Comparison of ENCODE assay signal across 7 cellular contexts in the genomic region with DNA sequence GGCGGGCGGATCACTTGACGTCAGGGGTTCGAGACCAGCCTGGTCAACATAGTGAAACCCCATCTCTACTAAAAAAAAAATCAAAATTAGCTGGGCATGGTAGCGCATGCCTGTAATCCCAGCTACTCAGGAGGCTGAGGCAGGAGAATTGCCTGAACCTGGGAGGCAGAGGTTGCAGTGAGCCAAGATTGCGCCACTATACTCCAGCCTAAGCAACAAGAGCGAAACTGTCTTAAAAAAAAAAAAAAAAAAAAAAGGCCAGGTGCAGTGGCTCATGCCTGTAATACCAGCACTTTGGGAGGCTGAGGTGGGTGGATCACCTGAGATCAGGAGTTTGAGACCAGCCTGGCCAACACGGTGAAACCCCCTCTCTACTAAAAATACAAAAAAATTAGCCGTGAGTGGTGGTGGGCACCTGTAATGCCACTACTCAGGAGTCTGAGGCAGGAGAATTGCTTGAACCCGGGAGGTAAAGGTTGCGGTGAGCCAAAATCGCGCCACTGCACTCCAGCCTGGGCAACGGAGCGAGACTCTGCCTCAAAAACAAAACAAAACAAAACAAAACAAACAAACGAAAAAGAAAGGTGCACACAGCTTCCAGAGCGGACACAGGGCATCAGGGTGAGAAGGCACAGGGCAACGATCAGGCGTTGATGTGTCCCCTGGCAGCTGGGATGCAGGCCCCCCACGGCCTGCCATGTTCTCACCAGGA.
DNase-seq lines count a peak whose midpoint lies in the region; ATAC-seq and TF ChIP-seq lines count a peak whose summit lies in the region.
"Not testable (repeated sequence)": the region's sequence is repeated elsewhere in the genome, so short reads cannot be mapped to it uniquely, and the experiment has no call there.

No MANE protein-coding gene starts in this region.

- peak overlapping the region; percentile 74 for H3K27ac Mint-ChIP-seq in activated B cell treated with CpG ODN at 0.5 μM for 24 hours

- not testable (repeated sequence) for H4K8ac ChIP-seq in IMR-90 (ENCODE audit: low read depth in 2 of 2, low read length in 2 of 2); mesenchymal stem cell (ENCODE audit: low read length)
- peak overlapping the region; percentile 63 for H4K8ac ChIP-seq in trophoblast cell (ENCODE audit: low read depth, low read length)

- peak overlapping the region; percentile 55 for H4K12ac ChIP-seq in trophoblast cell (ENCODE audit: low read depth, low read length)

- dilution Hi-C loops in IMR-90 (cut with HindIII; ENCODE audit: low sequenced_read_pairs, unreplicated experiment): not testable (repeated sequence)

- TF ChIP-seq POLR2A in IMR-90 (IDR thresholded peaks at IDR 0.05; ENCODE audit: low read depth, low read length): not testable (repeated sequence)

- peaks cover 16% of the 10 kb centered on the region for H3K79me2 ChIP-seq in trophoblast cell (ENCODE audit: control insufficient read depth, insufficient read depth, low read length, poor library complexity)

- not testable (repeated sequence) for H3K4me3 Mint-ChIP-seq in activated B cell treated with CpG ODN at 0.5 μM for 24 hours

- H3K36me3 ChIP-seq in IMR-90 (ENCODE audit: control insufficient read depth, insufficient read depth, low read length); mesenchymal stem cell (ENCODE audit: control insufficient read depth in 1 of 2, insufficient read depth in 2 of 2, low read depth in 1 of 2, low read length in 2 of 2); trophoblast cell (ENCODE audit: control insufficient read depth in 1 of 2, insufficient read depth in 2 of 2, low read length in 2 of 2); subcutaneous abdominal adipose tissue (ENCODE audit: control insufficient read depth in 5 of 5, insufficient read depth in 5 of 5, low read length in 5 of 5): not testable (repeated sequence)

- not testable (repeated sequence) for H3K9me1 ChIP-seq in IMR-90 (ENCODE audit: insufficient read depth, low read length)

- H2AFZ ChIP-seq in IMR-90 (replicated peaks; ENCODE audit: low read length, poor library complexity); mesenchymal stem cell (ENCODE audit: low read depth, low read length); trophoblast cell (ENCODE audit: insufficient read depth, low read length, poor library complexity): not testable (repeated sequence)

- WGBS in IMR-90 (ENCODE audit: extremely low coverage in 2 of 2, insufficient read length in 1 of 2), 2 experiments: 96% methylated on average over 4 of the region's 20 CpGs; no CpG with 5 or more reads in 1 of the 2 experiments
- 95% methylated on average over 18 of the region's 20 CpGs for WGBS in mesenchymal stem cell
- WGBS in trophoblast cell (ENCODE audit: extremely low coverage, insufficient coverage, insufficient read length): no CpG with 5 or more reads among the region's 20 CpGs

- intact Hi-C loops in IMR-90 (cut with micrococcal nuclease); left ventricle myocardium superior (cut with micrococcal nuclease): not testable (repeated sequence)
- intact Hi-C loops in activated B cell treated with CpG ODN at 0.5 μM for 24 hours (cut with micrococcal nuclease): loop anchor here (1.0 to 2.0 kb wide), 4 partner anchors 8 to 67 kb away; no protein-coding TSS in a partner anchor
- intact Hi-C loops in dorsolateral prefrontal cortex (cut with DNase I): loop anchor here (2.0 kb wide), 1 partner anchor 71 kb away; no protein-coding TSS in a partner anchor

- DNase-seq in IMR-90, activated B cell treated with CpG ODN at 0.5 μM for 24 hours, dorsolateral prefrontal cortex, mesenchymal stem cell: not testable (repeated sequence)
- DNase-seq in left ventricle myocardium superior: peak; percentile 0
- peak in 1 of 2 donors; percentile 42 for DNase-seq in trophoblast cell

- not testable (repeated sequence) for H3K23ac ChIP-seq in IMR-90 (ENCODE audit: low read depth, low read length); mesenchymal stem cell (ENCODE audit: low read length in 2 of 2); trophoblast cell (ENCODE audit: low read length)

- H3K4me3 ChIP-seq in IMR-90 (ENCODE audit: insufficient read depth, low read depth, low read length); mesenchymal stem cell (ENCODE audit: insufficient read depth in 1 of 2, low read depth in 1 of 2, low read length in 2 of 2); trophoblast cell (ENCODE audit: low read depth, low read length): not testable (repeated sequence)
- H3K4me3 ChIP-seq in dorsolateral prefrontal cortex (peak overlapping the region in 30 of 59 donors; percentile 4 to 56 (median 35)), subcutaneous abdominal adipose tissue (ENCODE audit: low read depth in 1 of 5, low read length in 5 of 5) (peak overlapping the region in 1 of 5 donors; percentile 39)

- in situ Hi-C loops in IMR-90 (cut with MboI; ENCODE audit: low sequenced_read_pairs): not testable (repeated sequence)

- H4K91ac ChIP-seq in IMR-90 (ENCODE audit: insufficient read depth, low read depth, low read length) (peak overlapping the region; percentile 84; the same call in 1 of the 2 replicates), mesenchymal stem cell (ENCODE audit: low read length) (peak overlapping the region; percentile 28), trophoblast cell (ENCODE audit: low read depth, low read length) (peak overlapping the region; percentile 88)

- TF ChIP-seq RAD21 in IMR-90 (IDR thresholded peaks at IDR 0.05; ENCODE audit: low read length): not testable (repeated sequence)

- H3K4me1 Mint-ChIP-seq in activated B cell treated with CpG ODN at 0.5 μM for 24 hours: peaks cover 37% of the 10 kb centered on the region

- H4K20me1 ChIP-seq in IMR-90 (ENCODE audit: insufficient read depth, low read length): not testable (repeated sequence)

- not testable (repeated sequence) for H3K14ac ChIP-seq in IMR-90 (replicated peaks; ENCODE audit: low read depth, low read length); mesenchymal stem cell (ENCODE audit: low read length in 2 of 2)
- H3K14ac ChIP-seq in trophoblast cell (ENCODE audit: low read length): peak overlapping the region; percentile 91

- not testable (repeated sequence) for H2BK5ac ChIP-seq in IMR-90 (ENCODE audit: low read depth, low read length, poor library complexity, severe bottlenecking); mesenchymal stem cell (ENCODE audit: low read depth, low read length, poor library complexity, severe bottlenecking)
- peak overlapping the region; percentile 88 for H2BK5ac ChIP-seq in trophoblast cell (ENCODE audit: low read depth, low read length, poor library complexity)

- not testable (repeated sequence) for H3K9me3 ChIP-seq in IMR-90 (ENCODE audit: control insufficient read depth, insufficient read depth, low read length); mesenchymal stem cell (ENCODE audit: control insufficient read depth, low read length); trophoblast cell (ENCODE audit: insufficient read depth, low read depth, low read length); subcutaneous abdominal adipose tissue (ENCODE audit: control insufficient read depth in 5 of 5, low read length in 5 of 5)

- peak overlapping the region; percentile 72 for H3K4ac ChIP-seq in IMR-90 (ENCODE audit: low read depth, low read length)
- H3K4ac ChIP-seq in mesenchymal stem cell (ENCODE audit: low read depth in 1 of 2, low read length in 2 of 2): peak overlapping the region; percentile 36 to 68
- peak overlapping the region; percentile 61 for H3K4ac ChIP-seq in trophoblast cell (ENCODE audit: low read depth, low read length)

- H2AK5ac ChIP-seq in IMR-90 (ENCODE audit: low read depth, low read length) (peak overlapping the region; percentile 91), trophoblast cell (ENCODE audit: low read length) (peak overlapping the region; percentile 97)
- not testable (repeated sequence) for H2AK5ac ChIP-seq in mesenchymal stem cell (ENCODE audit: low read length, severe bottlenecking)

- not testable (repeated sequence) for ATAC-seq in IMR-90 (ENCODE audit: low read depth); activated B cell treated with CpG ODN at 0.5 μM for 24 hours (ENCODE audit: low read depth); left ventricle myocardium superior

- peak overlapping the region; percentile 22 to 85 for H2BK12ac ChIP-seq in mesenchymal stem cell (ENCODE audit: low read length in 2 of 2)
- H2BK12ac ChIP-seq in trophoblast cell (ENCODE audit: low read length): peak overlapping the region; percentile 96

- H3K9me3 Mint-ChIP-seq in activated B cell treated with CpG ODN at 0.5 μM for 24 hours: not testable (repeated sequence)

- H3K9ac ChIP-seq in IMR-90 (ENCODE audit: low read depth, low read length); mesenchymal stem cell (ENCODE audit: low read length); trophoblast cell (ENCODE audit: low read length); subcutaneous abdominal adipose tissue (ENCODE audit: low read length in 5 of 5): not testable (repeated sequence)

- not testable (repeated sequence) for BruUV-seq in IMR-90 (replicated peaks; lab: Mats Ljungman, UMichigan)

- not testable (repeated sequence) for H3K27me3 ChIP-seq in IMR-90 (ENCODE audit: control insufficient read depth, insufficient read depth, low read length); dorsolateral prefrontal cortex; mesenchymal stem cell (ENCODE audit: control insufficient read depth in 1 of 2, insufficient read depth in 1 of 2, low read length in 2 of 2); trophoblast cell (ENCODE audit: insufficient read depth, low read length); subcutaneous abdominal adipose tissue (ENCODE audit: control insufficient read depth in 5 of 5, insufficient read depth in 4 of 5, low read length in 5 of 5)

- CTCF ChIA-PET in IMR-90 (lab: Yijun Ruan, JAX): not testable (repeated sequence)
- CTCF ChIA-PET in activated B cell treated with CpG ODN at 0.5 μM for 24 hours (lab: Charles Lee): interaction anchor here (1.0 kb wide), 1 partner anchor 15 kb away, joined by 3 read pairs; no protein-coding TSS in a partner anchor

- not testable (repeated sequence) for H2BK20ac ChIP-seq in IMR-90 (ENCODE audit: low read depth, low read length)

- H2BK15ac ChIP-seq in IMR-90 (ENCODE audit: low read depth, low read length) (peak overlapping the region; percentile 47; the same call in 1 of the 3 replicates), mesenchymal stem cell (ENCODE audit: low read depth, poor library complexity, severe bottlenecking) (peak overlapping the region; percentile 56)

- not testable (repeated sequence) for H4K5ac ChIP-seq in IMR-90 (ENCODE audit: low read depth, low read length)

- H3K27me3 Mint-ChIP-seq in activated B cell treated with CpG ODN at 0.5 μM for 24 hours: not testable (repeated sequence)

- H3K56ac ChIP-seq in IMR-90 (ENCODE audit: extremely low read depth, insufficient read depth, low read length): not testable (repeated sequence)

- peak overlapping the region; percentile 70 for H2AK9ac ChIP-seq in IMR-90 (replicated peaks; ENCODE audit: low read depth, low read length, poor library complexity)

- H3K18ac ChIP-seq in IMR-90 (ENCODE audit: low read depth, low read length): not testable (repeated sequence)
- peak overlapping the region in 1 of 2 experiments; percentile 62 for H3K18ac ChIP-seq in mesenchymal stem cell (ENCODE audit: low read depth in 1 of 2, low read length in 2 of 2)
- H3K18ac ChIP-seq in trophoblast cell (ENCODE audit: low read length): peak overlapping the region; percentile 89

- not testable (repeated sequence) for H3K27ac ChIP-seq in IMR-90 (ENCODE audit: insufficient read depth, low read length); mesenchymal stem cell (ENCODE audit: low read length, poor library complexity, severe bottlenecking)
- H3K27ac ChIP-seq in dorsolateral prefrontal cortex (peak overlapping the region; percentile 89 to 100 (median 98)), trophoblast cell (ENCODE audit: low read depth, low read length) (peak overlapping the region; percentile 92), subcutaneous abdominal adipose tissue (ENCODE audit: low read depth, low read length) (peak overlapping the region; percentile 46)

- peaks cover 22% of the 10 kb centered on the region for H3K36me3 Mint-ChIP-seq in activated B cell treated with CpG ODN at 0.5 μM for 24 hours (ENCODE audit: low read depth)

- not testable (repeated sequence) for TF ChIP-seq CTCF in IMR-90 (conservative IDR thresholded peaks at IDR 0.05; ENCODE audit: low read depth, low read length); activated B cell treated with CpG ODN at 0.5 μM for 24 hours (IDR thresholded peaks at IDR 0.05); dorsolateral prefrontal cortex (IDR thresholded peaks at IDR 0.05 in 54 of 56, conservative IDR thresholded peaks at IDR 0.05 in 2 of 56; ENCODE audit: low read depth in 1 of 56, partially characterized antibody in 56 of 56)

- POLR2A ChIA-PET in IMR-90 (lab: Charles Lee; ENCODE audit: unreplicated experiment): not testable (repeated sequence)
- POLR2A ChIA-PET in activated B cell treated with CpG ODN at 0.5 μM for 24 hours (lab: Charles Lee): interaction anchor here (0.5 to 8.6 kb wide), 13 partner anchors 7 to 306 kb away, joined by 3 to 121 read pairs (median 6); a partner anchor contains a TSS

- H3K4me1 ChIP-seq in IMR-90 (ENCODE audit: control insufficient read depth, insufficient read depth, low read length): peaks cover 30% of the 10 kb centered on the region
- peaks cover 52% of the 10 kb centered on the region for H3K4me1 ChIP-seq in mesenchymal stem cell (ENCODE audit: control insufficient read depth, insufficient read depth, low read depth, low read length)
- H3K4me1 ChIP-seq in trophoblast cell (ENCODE audit: control insufficient read depth in 1 of 2, insufficient read depth in 2 of 2, low read length in 2 of 2): peaks cover 37 to 41% of the 10 kb centered on the region in 2 experiments
- H3K4me1 ChIP-seq in subcutaneous abdominal adipose tissue (ENCODE audit: control insufficient read depth in 5 of 5, insufficient read depth in 5 of 5, low read length in 5 of 5): peaks cover 10 to 85% (median 65%) of the 10 kb centered on the region in 5 donors

- H2BK120ac ChIP-seq in IMR-90 (ENCODE audit: low read depth, low read length) (peak overlapping the region; percentile 87; the same call in 1 of the 2 replicates), mesenchymal stem cell (ENCODE audit: low read depth, low read length) (peak overlapping the region; percentile 78), trophoblast cell (ENCODE audit: insufficient read depth, low read length, poor library complexity) (peak overlapping the region; percentile 84)

- peaks cover 0 to 30% of the 10 kb centered on the region in 2 experiments; a peak in 2 of 4 replicates for H3K79me1 ChIP-seq in IMR-90 (ENCODE audit: low read depth in 1 of 2, low read length in 2 of 2)
- H3K79me1 ChIP-seq in mesenchymal stem cell (replicated peaks; ENCODE audit: low read length, poor library complexity, severe bottlenecking): not testable (repeated sequence)
- peaks cover 55% of the 10 kb centered on the region for H3K79me1 ChIP-seq in trophoblast cell (ENCODE audit: low read length)

- H3K4me2 ChIP-seq in IMR-90 (ENCODE audit: low read depth, low read length); mesenchymal stem cell (ENCODE audit: low read length, poor library complexity, severe bottlenecking); trophoblast cell (ENCODE audit: low read length): not testable (repeated sequence)

Comparison
In these comparisons a context has a peak if more than half of its experiments do, and no peak if none do; other contexts are left out.
1. H4K91ac ChIP-seq: peak in every context shown above with its lines; median percentile 88 in trophoblast cell; 84 in IMR-90; 28 in mesenchymal stem cell.